8 cellular contexts compared by ENCODE assay signal in genomic region chr9:129035838-129036237, GRCh38. TPM values are rescaled to one million over a fixed set of nuclear protein-coding genes. Genes with fewer than 3 reads are reported as not detected.
DNase-seq lines count a peak whose midpoint lies in the region; ATAC-seq, FAIRE-seq and TF ChIP-seq lines count a peak whose summit lies in the region.
"Not testable (repeated sequence)": the region's sequence is repeated elsewhere in the genome, so short reads cannot be mapped to it uniquely, and the experiment has no call there.

No MANE protein-coding gene starts in this region.

- intact Hi-C loops in Panc1 (cut with micrococcal nuclease; ENCODE audit: unreplicated experiment); kidney (cut with DNase I): not testable (repeated sequence)

- FAIRE-seq in kidney (lab: Jason Lieb, UNC) = not testable (repeated sequence)

- not testable (repeated sequence) for H3K4me1 ChIP-seq in Panc1 (ENCODE audit: control insufficient read depth, insufficient read depth, low read length); endodermal cell (ENCODE audit: control insufficient read depth, insufficient read depth, low read length)
- H3K4me1 ChIP-seq in kidney (ENCODE audit: control insufficient read depth in 1 of 2, insufficient read depth in 1 of 2, low read depth in 1 of 2, low read length in 2 of 2) (peaks cover 7 to 16% of the 10 kb centered on the region in 2 donors), neutrophil (ENCODE audit: control insufficient read depth in 1 of 2, insufficient read depth in 1 of 2, low read depth in 1 of 2, low read length in 1 of 2) (peaks cover 21 to 26% of the 10 kb centered on the region in 2 experiments), thymus (ENCODE audit: control insufficient read depth, insufficient read depth, low read length) (peaks cover 14% of the 10 kb centered on the region)

- POLR2A ChIA-PET in Panc1 (lab: Charles Lee) = not testable (repeated sequence)

- ATAC-seq in HG03045 (IDR thresholded peaks at IDR 0.05; ENCODE audit: unreplicated experiment) (peak; percentile 6), Panc1 (peak; percentile 64)
- peak in 1 of 2 donors; percentile 5 for ATAC-seq in activated naive CD4-positive, alpha-beta T cell treated with anti-CD3 and anti-CD28 coated beads, Interleukin-2, amount 50 U/mL, for 72 hours

- H3K27me3 Mint-ChIP-seq in endodermal cell (ENCODE audit: insufficient read depth) = not testable (repeated sequence)

- not testable (repeated sequence) for BruUV-seq in Panc1 (replicated peaks; lab: Mats Ljungman, UMichigan)

- CTCF ChIA-PET in Panc1 (lab: Charles Lee) = not testable (repeated sequence)

- H3K9me3 ChIP-seq in Panc1 (ENCODE audit: control insufficient read depth, insufficient read depth, low read depth, low read length); endodermal cell (ENCODE audit: control insufficient read depth, low read length); kidney (ENCODE audit: control insufficient read depth in 1 of 2, low read length in 2 of 2); neutrophil; thymus (ENCODE audit: control insufficient read depth): not testable (repeated sequence)

- H3K36me3 ChIP-seq in Panc1 (ENCODE audit: control insufficient read depth, insufficient read depth, low read length); endodermal cell (ENCODE audit: control insufficient read depth, insufficient read depth, low read length); kidney (ENCODE audit: control insufficient read depth in 1 of 2, insufficient read depth in 2 of 2, low read length in 2 of 2); neutrophil; thymus (ENCODE audit: control insufficient read depth, insufficient read depth): not testable (repeated sequence)

- peak overlapping the region; percentile 63 to 89 for H3K4me3 ChIP-seq in Panc1 (ENCODE audit: low read depth in 2 of 2, low read length in 2 of 2)
- H3K4me3 ChIP-seq in endodermal cell (ENCODE audit: low read length) = peak overlapping the region; percentile 65
- peak overlapping the region; percentile 81 to 93 for H3K4me3 ChIP-seq in kidney (ENCODE audit: low read length in 2 of 2)
- peak overlapping the region; percentile 93 to 98 for H3K4me3 ChIP-seq in neutrophil (ENCODE audit: low read depth in 1 of 2, low read length in 1 of 2)
- peak overlapping the region; percentile 11 for H3K4me3 ChIP-seq in thymus (ENCODE audit: low read length)

- peak overlapping the region; percentile 97 for H3K4me3 Mint-ChIP-seq in endodermal cell

- in situ Hi-C loops in Panc1 (cut with HindIII; ENCODE audit: low pct_unique_long_range_greater_than_20kb, low sequenced_read_pairs) = not testable (repeated sequence)

- peak overlapping the region; percentile 78 to 89 for H3K27ac Mint-ChIP-seq in activated naive CD4-positive, alpha-beta T cell treated with anti-CD3 and anti-CD28 coated beads, Interleukin-2, amount 50 U/mL, for 72 hours
- H3K27ac Mint-ChIP-seq in endodermal cell = peak overlapping the region; percentile 69

- H3K27ac ChIP-seq in Panc1 (ENCODE audit: low read length) (peak overlapping the region; percentile 88), endodermal cell (ENCODE audit: low read depth, low read length) (peak overlapping the region; percentile 6), kidney (ENCODE audit: low read depth in 2 of 2, low read length in 2 of 2) (peak overlapping the region; percentile 55 to 77), neutrophil (peak overlapping the region; percentile 84), thymus (ENCODE audit: low read depth) (peak overlapping the region; percentile 15)

- peaks cover 18% of the 10 kb centered on the region for H3K4me1 Mint-ChIP-seq in endodermal cell

- WGBS in endodermal cell (ENCODE audit: insufficient coverage in 1 of 2, insufficient read length in 1 of 2), 2 experiments = 80 to 81% methylated on average over 13 of the region's 13 CpGs
- 80% methylated on average over 13 of the region's 13 CpGs for WGBS in thymus

- DNase-seq in COLO829 (ENCODE audit: low spot score) = peak; percentile 22
- DNase-seq in Panc1 (ENCODE audit: low read depth, low spot score); activated naive CD4-positive, alpha-beta T cell treated with anti-CD3 and anti-CD28 coated beads, Interleukin-2, amount 50 U/mL, for 72 hours (ENCODE audit: low spot score in 2 of 2); endodermal cell; kidney: not testable (repeated sequence)

- H3K36me3 Mint-ChIP-seq in activated naive CD4-positive, alpha-beta T cell treated with anti-CD3 and anti-CD28 coated beads, Interleukin-2, amount 50 U/mL, for 72 hours; endodermal cell (ENCODE audit: low read depth): not testable (repeated sequence)

- not testable (repeated sequence) for H3K27me3 ChIP-seq in Panc1 (ENCODE audit: control insufficient read depth, insufficient read depth, low read length); endodermal cell (ENCODE audit: control insufficient read depth, insufficient read depth, low read length, poor library complexity, severe bottlenecking); neutrophil; thymus (ENCODE audit: control insufficient read depth, insufficient read depth)

- not testable (repeated sequence) for H3K9me3 Mint-ChIP-seq in activated naive CD4-positive, alpha-beta T cell treated with anti-CD3 and anti-CD28 coated beads, Interleukin-2, amount 50 U/mL, for 72 hours; endodermal cell

- H3K9ac ChIP-seq in endodermal cell (ENCODE audit: extremely low read depth, low read length, poor library complexity, severe bottlenecking) = not testable (repeated sequence)
- peak overlapping the region; percentile 85 to 86 for H3K9ac ChIP-seq in kidney (ENCODE audit: low read length in 2 of 2)

- TF ChIP-seq CTCF in Panc1 (IDR thresholded peaks at IDR 0.05); endodermal cell (conservative IDR thresholded peaks at IDR 0.05); kidney (IDR thresholded peaks at IDR 0.05; ENCODE audit: borderline replicate concordance, extremely low read depth, insufficient read depth); neutrophil (IDR thresholded peaks at IDR 0.05): not testable (repeated sequence)

RNA-seq across cellular contexts. Expression of gene MIGA2, which starts 0.6 kb away (rescaled TPM):
- total RNA-seq in Panc1 (2021; ENCODE audit: unreplicated experiment) (23.0 TPM), endodermal cell (10 to 100 TPM; 41.4 to 41.5 TPM), kidney (29.9 TPM)
- polyA plus RNA-seq in Panc1 (2012; ENCODE audit: insufficient read length) = 13.1 TPM
- 10 to 100 TPM; 30.4 to 79.3 TPM for total RNA-seq in activated naive CD4-positive, alpha-beta T cell treated with anti-CD3 and anti-CD28 coated beads, Interleukin-2, amount 50 U/mL, for 72 hours
- polyA plus RNA-seq in endodermal cell (2013, experiment 1 of 2) = 23.0 TPM
- polyA plus RNA-seq in endodermal cell (2013, experiment 2 of 2) = 17.8 TPM
- polyA plus RNA-seq in kidney (ENCODE audit: insufficient read depth, low read depth, low replicate concordance) (26.1 TPM), thymus (43.0 TPM)

RNA-seq across cellular contexts. Expression of gene SH3GLB2, which starts 7.7 kb away (rescaled TPM):
- total RNA-seq in Panc1 (2021; ENCODE audit: unreplicated experiment) (68.3 TPM), endodermal cell (10 to 100 TPM; 86.9 to 98.1 TPM), kidney (128 TPM)
- polyA plus RNA-seq in Panc1 (2012; ENCODE audit: insufficient read length) = 94.4 TPM
- total RNA-seq in activated naive CD4-positive, alpha-beta T cell treated with anti-CD3 and anti-CD28 coated beads, Interleukin-2, amount 50 U/mL, for 72 hours = 10 to 100 TPM; 44.1 to 59.9 TPM
- polyA plus RNA-seq in endodermal cell (2013, experiment 1 of 2) = 82.3 TPM
- 77.3 TPM for polyA plus RNA-seq in endodermal cell (2013, experiment 2 of 2)
- polyA plus RNA-seq in kidney (ENCODE audit: insufficient read depth, low read depth, low replicate concordance) (118 TPM), thymus (134 TPM)

RNA-seq across cellular contexts. Expression of gene DOLPP1, which starts 45.1 kb away (rescaled TPM):
- total RNA-seq in Panc1 (2021; ENCODE audit: unreplicated experiment) (13.7 TPM), endodermal cell (10 to 100 TPM; 30.1 to 30.4 TPM), kidney (9.1 TPM)
- polyA plus RNA-seq in Panc1 (2012; ENCODE audit: insufficient read length) = 15.8 TPM
- 10 to 100 TPM; 11.6 to 36.1 TPM for total RNA-seq in activated naive CD4-positive, alpha-beta T cell treated with anti-CD3 and anti-CD28 coated beads, Interleukin-2, amount 50 U/mL, for 72 hours
- 28.6 TPM for polyA plus RNA-seq in endodermal cell (2013, experiment 1 of 2)
- polyA plus RNA-seq in endodermal cell (2013, experiment 2 of 2) = 25.3 TPM
- polyA plus RNA-seq in kidney (ENCODE audit: insufficient read depth, low read depth, low replicate concordance) (12.1 TPM), thymus (9.6 TPM)

Comparison
In these comparisons a context has a peak if more than half of its experiments do, and no peak if none do; other contexts are left out.
1. H3K27ac ChIP-seq: peak in every context shown above with its lines; median percentile 88 in Panc1; 84 in neutrophil; 66 in kidney; 15 in thymus; 6 in endodermal cell.
2. H3K4me3 ChIP-seq: peak in every context shown above with its lines; median percentile 96 in neutrophil; 87 in kidney; 76 in Panc1; 65 in endodermal cell; 11 in thymus.